In the genomic region with DNA sequence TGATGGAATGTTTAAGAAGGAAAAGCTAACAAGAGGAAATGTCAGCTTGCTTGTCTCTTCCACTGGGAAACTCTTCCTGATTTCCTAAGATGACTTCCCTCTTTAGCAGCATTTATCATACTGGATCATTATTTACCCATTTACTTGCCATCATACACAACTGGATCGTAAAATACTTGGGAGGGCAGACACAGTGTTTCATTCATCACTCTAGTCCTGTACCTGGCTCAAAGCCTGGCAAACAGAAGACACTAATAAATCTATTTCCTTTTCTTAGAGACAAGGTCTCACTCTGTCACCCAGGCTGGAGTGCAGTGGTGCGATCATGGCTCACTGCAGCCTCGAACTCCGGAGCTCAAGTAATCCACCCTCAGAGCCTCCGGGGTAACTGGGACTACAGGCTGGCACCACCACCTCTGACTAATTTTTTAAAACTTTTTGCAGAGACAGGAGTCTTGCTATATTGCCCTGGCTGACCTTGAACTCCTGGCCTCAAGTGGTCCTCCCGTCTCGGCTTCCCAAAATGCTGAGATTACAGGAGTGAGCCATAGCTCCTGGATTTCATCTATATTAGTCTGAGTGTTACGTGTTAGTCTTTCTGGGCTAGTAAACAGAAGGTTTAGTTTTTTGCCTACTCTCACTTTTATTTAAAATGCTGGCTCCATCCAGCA, we compare ENCODE assay signal across 22 cellular contexts.
DNase-seq lines count a peak whose midpoint lies in the region; ATAC-seq and TF ChIP-seq lines count a peak whose summit lies in the region.
"Had no signal": no experiment of that assay in that cellular context is flagged by ENCODE, and none has a peak within 500 bp of the region (broad histone marks: within the 10 kb centered on the region; RNA-seq: fewer than 3 reads in every experiment).

No MANE protein-coding gene starts in this region.

- TF ChIP-seq CTCF in H9 (conservative IDR thresholded peaks at IDR 0.05) = no peak
- no peak for TF ChIP-seq CTCF in PC-3 (conservative IDR thresholded peaks at IDR 0.05; ENCODE audit: low read depth, low read length)
- no peak for TF ChIP-seq CTCF in nephron (IDR thresholded peaks at IDR 0.05; ENCODE audit: unreplicated experiment in 3 of 3)
- TF ChIP-seq CTCF in smooth muscle cell (IDR thresholded peaks at IDR 0.05; ENCODE audit: borderline replicate concordance, insufficient read depth, poor library complexity, severe bottlenecking) = no peak

- H3K4ac ChIP-seq in H9 (ENCODE audit: low read depth, low read length) = no peak overlapping the region

- H3K79me1 ChIP-seq in H9 (ENCODE audit: insufficient read depth, low read depth, low read length, poor library complexity, severe bottlenecking) = no peaks in the 10 kb centered on the region

- H3K4me3 ChIP-seq in PC-3 (ENCODE audit: low read length) = no peak overlapping the region
- no peak overlapping the region for H3K4me3 ChIP-seq in smooth muscle cell
- H3K4me3 ChIP-seq: BLaER1 had no signal

- H3K23ac ChIP-seq in H9 (ENCODE audit: insufficient read length, low read depth, low read length) = no peak overlapping the region

- H4K20me1 ChIP-seq in H9 (ENCODE audit: control insufficient read depth, insufficient read depth, insufficient read length) = no peaks in the 10 kb centered on the region
- no peaks in the 10 kb centered on the region for H4K20me1 ChIP-seq in PC-3 (ENCODE audit: low read length)
- H4K20me1 ChIP-seq in smooth muscle cell (ENCODE audit: low read depth) = peaks cover 3% of the 10 kb centered on the region
- H4K20me1 ChIP-seq: BLaER1 had no signal

- H2AFZ ChIP-seq in H9 (ENCODE audit: low read length) = no peak overlapping the region
- H2AFZ ChIP-seq in PC-3 (ENCODE audit: low read length) = no peak overlapping the region
- H2AFZ ChIP-seq in smooth muscle cell (ENCODE audit: low read depth) = no peak overlapping the region

- H3F3A ChIP-seq in PC-3 (ENCODE audit: low read length, unreplicated experiment) = no peaks in the 10 kb centered on the region
- peaks cover 18% of the 10 kb centered on the region for H3F3A ChIP-seq in smooth muscle cell (ENCODE audit: low read depth)

- ATAC-seq in PC-3 (peak; percentile 85), GM18498 (IDR thresholded peaks at IDR 0.05; ENCODE audit: unreplicated experiment) (no peak)

- H2BK120ac ChIP-seq in H9 (ENCODE audit: low read depth, low read length, poor library complexity, severe bottlenecking) = no peak overlapping the region

- no peak overlapping the region for H4K8ac ChIP-seq in H9 (replicated peaks; ENCODE audit: insufficient read length, low read depth, low read length)

- no TSS peak for BruUV-seq in PC-3 (replicated peaks; lab: Mats Ljungman, UMichigan)

- no peaks in the 10 kb centered on the region for H3K9me2 ChIP-seq in PC-3 (replicated peaks; ENCODE audit: low read length)

- POLR2A ChIA-PET in PC-3 (lab: Charles Lee; ENCODE audit: unreplicated experiment) = no interaction called here

- H2BK20ac ChIP-seq in H9 (ENCODE audit: low read depth, low read length, poor library complexity, severe bottlenecking) = no peak overlapping the region

- intact Hi-C loops in PC-3 (cut with micrococcal nuclease) = no loop called here

- no peak overlapping the region for H3K18ac ChIP-seq in H9 (ENCODE audit: insufficient read length, low read depth, low read length)

- H3K36me3 Mint-ChIP-seq in H9 (ENCODE audit: insufficient read depth in 1 of 3, low read depth in 3 of 3) (no peaks in the 10 kb centered on the region), nephron (ENCODE audit: low read depth) (no peaks in the 10 kb centered on the region)
- no peaks in the 10 kb centered on the region for H3K36me3 Mint-ChIP-seq in activated naive CD4-positive, alpha-beta T cell treated with anti-CD3 and anti-CD28 coated beads, Interleukin-2, amount 10 ng/mL, durations not matched to agents 7 days and 5 days

- WGBS in H9 (ENCODE audit: extremely low coverage, insufficient read length, low lambda C conversion rate) = no CpG with 5 or more reads among the region's 8 CpGs
- 89% methylated on average over 8 of the region's 8 CpGs for WGBS in smooth muscle cell (ENCODE audit: low lambda C conversion rate)

- no peak overlapping the region for H2BK15ac ChIP-seq in H9 (ENCODE audit: low read depth, low read length)

- no peak overlapping the region for H3K56ac ChIP-seq in H9 (ENCODE audit: insufficient read length, low read depth, low read length)

- no peak overlapping the region for H3T11ph ChIP-seq in H9 (ENCODE audit: low read length)

- H4K5ac ChIP-seq in H9 (ENCODE audit: insufficient read length, low read depth, low read length) = no peak overlapping the region

- H3K4me2 ChIP-seq in H9 (ENCODE audit: insufficient read depth, insufficient read length, low read length) = no peak overlapping the region
- no peak overlapping the region for H3K4me2 ChIP-seq in PC-3 (ENCODE audit: low read length)
- H3K4me2 ChIP-seq in smooth muscle cell = no peak overlapping the region
- H3K4me2 ChIP-seq: BLaER1 had no signal

- peaks cover 6% of the 10 kb centered on the region; the same call in 1 of the 2 replicates for H3K4me1 ChIP-seq in H9 (ENCODE audit: insufficient read depth, low read length)
- H3K4me1 ChIP-seq in PC-3 (ENCODE audit: insufficient read depth, low read length) = no peaks in the 10 kb centered on the region
- peaks cover 6% of the 10 kb centered on the region for H3K4me1 ChIP-seq in smooth muscle cell (ENCODE audit: low read depth)
- H3K4me1 ChIP-seq: BE2C, BLaER1 had no signal

- no peaks in the 10 kb centered on the region for H3K9me3 ChIP-seq in H9 (ENCODE audit: control insufficient read depth, low read depth, low read length)
- H3K9me3 ChIP-seq in PC-3 (ENCODE audit: low read length) = no peaks in the 10 kb centered on the region
- H3K9me3 ChIP-seq in smooth muscle cell (replicated peaks; ENCODE audit: low read depth) = no peaks in the 10 kb centered on the region
- H3K9me3 ChIP-seq: BE2C, BLaER1 had no signal

- H3K36me3 ChIP-seq in PC-3 (ENCODE audit: low read depth, low read length) = no peaks in the 10 kb centered on the region
- H3K36me3 ChIP-seq in smooth muscle cell (ENCODE audit: low read depth) = no peaks in the 10 kb centered on the region

- H3K27me3 Mint-ChIP-seq in H9 (ENCODE audit: low read depth) (no peaks in the 10 kb centered on the region), nephron (ENCODE audit: low read depth) (peaks cover 3% of the 10 kb centered on the region)
- H3K27me3 Mint-ChIP-seq in activated naive CD4-positive, alpha-beta T cell treated with anti-CD3 and anti-CD28 coated beads, Interleukin-2, amount 10 ng/mL, durations not matched to agents 7 days and 5 days = no peaks in the 10 kb centered on the region
- H3K27me3 Mint-ChIP-seq: CD4-positive, alpha-beta memory T cell; CD4-positive, CD25-positive, alpha-beta regulatory T cell; CD8-positive, alpha-beta memory T cell had no signal

- H3K79me2 ChIP-seq in H9 (ENCODE audit: insufficient read depth, low read length) = no peaks in the 10 kb centered on the region
- no peaks in the 10 kb centered on the region for H3K79me2 ChIP-seq in PC-3 (ENCODE audit: low read length)
- H3K79me2 ChIP-seq in smooth muscle cell (ENCODE audit: low read depth) = peaks cover 39% of the 10 kb centered on the region

- H3K27me3 ChIP-seq in H9 (ENCODE audit: insufficient read depth, low read length) = no peaks in the 10 kb centered on the region
- no peaks in the 10 kb centered on the region for H3K27me3 ChIP-seq in PC-3 (ENCODE audit: low read length)
- H3K27me3 ChIP-seq in smooth muscle cell (ENCODE audit: low read depth) = no peaks in the 10 kb centered on the region
- H3K27me3 ChIP-seq: BE2C, BLaER1 had no signal

- H3K27ac ChIP-seq in H9 (ENCODE audit: insufficient read length, low read depth, low read length) (no peak overlapping the region), PC-3 (ENCODE audit: low read length) (no peak overlapping the region), smooth muscle cell (ENCODE audit: low read depth) (peak overlapping the region; percentile 20)
- H3K27ac ChIP-seq: BLaER1 had no signal

- peaks cover 16 to 19% of the 10 kb centered on the region in 2 experiments for H3K4me1 Mint-ChIP-seq in H9
- peaks cover 29% of the 10 kb centered on the region for H3K4me1 Mint-ChIP-seq in nephron
- H3K4me1 Mint-ChIP-seq in activated naive CD4-positive, alpha-beta T cell treated with anti-CD3 and anti-CD28 coated beads, Interleukin-2, amount 10 ng/mL, durations not matched to agents 7 days and 5 days = no peaks in the 10 kb centered on the region
- H3K4me1 Mint-ChIP-seq: CD14-positive monocyte; CD8-positive, alpha-beta memory T cell had no signal

- H3K14ac ChIP-seq in H9 (ENCODE audit: insufficient read depth, low read length) = no peak overlapping the region

- H3K9me3 Mint-ChIP-seq in H9 = no peaks in the 10 kb centered on the region
- no peaks in the 10 kb centered on the region for H3K9me3 Mint-ChIP-seq in nephron
- no peaks in the 10 kb centered on the region for H3K9me3 Mint-ChIP-seq in activated naive CD4-positive, alpha-beta T cell treated with anti-CD3 and anti-CD28 coated beads, Interleukin-2, amount 10 ng/mL, durations not matched to agents 7 days and 5 days
- H3K9me3 Mint-ChIP-seq: CD14-positive monocyte; CD4-positive, alpha-beta memory T cell; CD4-positive, CD25-positive, alpha-beta regulatory T cell; CD8-positive, alpha-beta memory T cell had no signal

- H2BK5ac ChIP-seq in H9 (ENCODE audit: insufficient read length, low read length) = no peak overlapping the region

- H4K91ac ChIP-seq in H9 (ENCODE audit: insufficient read length, low read depth, low read length) = no peak overlapping the region

- CTCF ChIA-PET in PC-3 (lab: Charles Lee) = no interaction called here
- CTCF ChIA-PET in activated naive CD4-positive, alpha-beta T cell treated with anti-CD3 and anti-CD28 coated beads, Interleukin-2, amount 10 ng/mL, durations not matched to agents 7 days and 5 days (lab: Charles Lee) = no interaction called here

- no peak overlapping the region for H2BK12ac ChIP-seq in H9 (ENCODE audit: insufficient read length, low read depth, low read length)

- no peaks in the 10 kb centered on the region for H3K23me2 ChIP-seq in H9 (ENCODE audit: insufficient read length, low read depth, low read length, poor library complexity, severe bottlenecking)

- peak overlapping the region in 2 of 3 experiments; percentile 26 to 27; a peak in 3 of 7 replicates for H3K27ac Mint-ChIP-seq in H9
- H3K27ac Mint-ChIP-seq in nephron = peak overlapping the region; percentile 19 to 44 (median 34)
- H3K27ac Mint-ChIP-seq in activated naive CD4-positive, alpha-beta T cell treated with anti-CD3 and anti-CD28 coated beads, Interleukin-2, amount 10 ng/mL, durations not matched to agents 7 days and 5 days = no peak overlapping the region
- H3K27ac Mint-ChIP-seq: CD14-positive monocyte; CD4-positive, CD25-positive, alpha-beta regulatory T cell; CD8-positive, alpha-beta memory T cell had no signal

- no peak overlapping the region for H2AK5ac ChIP-seq in H9 (ENCODE audit: insufficient read length, low read length)

- no peak overlapping the region for H3K9ac ChIP-seq in H9 (ENCODE audit: extremely low read depth, insufficient read length, low read length)
- no peak overlapping the region for H3K9ac ChIP-seq in PC-3 (ENCODE audit: low read length)
- H3K9ac ChIP-seq in smooth muscle cell (ENCODE audit: low read depth) = no peak overlapping the region
- H3K9ac ChIP-seq: BLaER1 had no signal

- DNase-seq in H9 (no peak), PC-3 (peak; percentile 13), smooth muscle cell (lab: John Stamatoyannopoulos, UW; ENCODE audit: unreplicated experiment) (no peak), NCI-H1930 (lab: John Stamatoyannopoulos, UW) (no peak), DMS153 treated with DMSO at 0.1 percent for 48 hours (lab: John Stamatoyannopoulos, UW; ENCODE audit: unreplicated experiment) (no peak)
- DNase-seq in activated naive CD4-positive, alpha-beta T cell treated with anti-CD3 and anti-CD28 coated beads, Interleukin-2, amount 10 ng/mL, durations not matched to agents 7 days and 5 days = no peak
- DNase-seq: 8988T; ACHN; BE2C; C1 segment of cervical spinal cord; CD4-positive, alpha-beta memory T cell; CD4-positive, CD25-positive, alpha-beta regulatory T cell; CD8-positive, alpha-beta memory T cell; COR-L47; DMS 273 treated with DMSO at 0.1 percent for 48 hours; DMS153; DMS79 treated with DMSO at 0.1 percent for 48 hours; GF-D8 had no signal

- H3K4me3 Mint-ChIP-seq in H9 (no peak overlapping the region), nephron (no peak overlapping the region)
- no peak overlapping the region for H3K4me3 Mint-ChIP-seq in activated naive CD4-positive, alpha-beta T cell treated with anti-CD3 and anti-CD28 coated beads, Interleukin-2, amount 10 ng/mL, durations not matched to agents 7 days and 5 days
- H3K4me3 Mint-ChIP-seq: CD14-positive monocyte; CD4-positive, alpha-beta memory T cell; CD4-positive, CD25-positive, alpha-beta regulatory T cell; CD8-positive, alpha-beta memory T cell had no signal
